ENCODE assay signal across 22 cellular contexts in the genomic region with DNA sequence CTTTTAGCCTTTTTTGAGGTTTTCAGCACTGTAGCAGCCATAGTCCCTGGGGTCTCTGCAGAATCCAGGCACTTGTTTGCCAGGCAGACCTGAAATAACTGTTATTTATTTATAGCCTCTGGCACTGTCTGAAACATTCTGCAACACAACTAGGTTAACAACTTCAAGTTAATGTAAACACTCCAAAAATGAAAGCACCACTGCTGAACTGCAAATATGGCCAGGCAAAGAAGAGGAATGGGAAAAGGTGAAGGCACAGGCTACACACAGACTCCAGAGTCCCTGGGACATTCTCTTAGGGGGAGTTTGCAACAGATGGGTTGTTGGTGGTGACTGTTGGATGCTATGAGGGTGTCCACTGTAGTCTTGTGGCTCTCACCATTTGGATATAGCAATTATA.
"Had no signal": no experiment of that assay in that cellular context is flagged by ENCODE, and none has a peak within 500 bp of the region (broad histone marks: within the 10 kb centered on the region; RNA-seq: fewer than 3 reads in every experiment).

No MANE protein-coding gene starts in this region.

- H3K27ac ChIP-seq: gastrocnemius medialis, prostate gland, skin epidermis, spleen, testis, tibial artery, upper lobe of left lung, uterus had no signal

- H3K9me3 ChIP-seq: gastrocnemius medialis, prostate gland, spleen, testis, tibial artery, upper lobe of left lung, uterus had no signal

- DNase-seq: cortex of kidney; effector memory CD8-positive, alpha-beta T cell; erythroblast; foreskin fibroblast; gastrocnemius medialis; head of caudate nucleus; mesendoderm; midbrain; naive thymus-derived CD4-positive, alpha-beta T cell; nucleus accumbens; right cardiac atrium; spleen; stimulated activated CD4-positive, alpha-beta T cell treated with anti-CD3 and anti-CD28 coated beads, Interleukin-4, amount 100 ng/mL, for 4 hours; stimulated activated naive CD8-positive, alpha-beta T cell treated with anti-CD3 and anti-CD28 coated beads, Interleukin-15, Interleukin-2, amounts not matched to agents 100 U/mL and 50 U/mL, for 24 hours; substantia nigra; testis; tibial artery; uterus had no signal

- ATAC-seq: effector memory CD8-positive, alpha-beta T cell; gastrocnemius medialis; naive thymus-derived CD4-positive, alpha-beta T cell; right cardiac atrium; stimulated activated memory B cell treated with anti-CD40 and anti-IgM and Interleukin-4, amounts not matched to agents 10 μg/mL and 1 μg/mL and 100 μg/mL, for 72 hours; stimulated activated naive CD8-positive, alpha-beta T cell treated with anti-CD3 and anti-CD28 coated beads, Interleukin-15, Interleukin-2, amounts not matched to agents 100 U/mL and 50 U/mL, for 24 hours had no signal

- H3K36me3 ChIP-seq: gastrocnemius medialis, prostate gland, spleen, tibial artery, upper lobe of left lung, uterus had no signal

- H3K4me1 ChIP-seq: gastrocnemius medialis, prostate gland, spleen, testis, tibial artery, uterus had no signal

- H3K27me3 ChIP-seq: gastrocnemius medialis, spleen, testis, tibial artery, upper lobe of left lung, uterus had no signal

- H3K4me3 ChIP-seq: gastrocnemius medialis, prostate gland, skin epidermis, spleen, testis, tibial artery, upper lobe of left lung, uterus had no signal
